ENCODE assay signal across 26 cellular contexts in the genomic region with DNA sequence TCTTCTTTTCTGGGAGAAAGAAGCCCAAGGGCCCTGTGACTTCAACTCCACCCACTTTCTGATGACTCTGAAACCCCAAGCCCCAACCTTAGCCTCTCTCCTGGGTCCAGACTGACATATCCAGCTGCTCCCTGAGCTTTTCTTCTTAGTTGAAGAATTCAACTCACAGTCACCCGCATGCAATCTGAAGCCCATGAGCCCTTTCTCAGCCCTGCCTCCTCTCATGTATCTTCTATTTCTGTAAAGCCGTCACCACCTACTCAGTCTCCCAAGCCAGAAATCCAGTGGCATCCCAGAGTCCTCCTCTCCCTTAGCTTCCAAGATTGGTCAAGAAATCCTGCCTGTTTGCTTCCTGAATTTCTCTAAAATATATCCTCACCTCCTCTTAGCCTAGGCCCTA. TPM values are rescaled to one million over a fixed set of nuclear protein-coding genes. Genes with fewer than 3 reads are reported as not detected.
A peak's percentile ranks its signal among the peaks of the same experiment; 100 is the strongest.
DNase-seq lines count a peak whose midpoint lies in the region; ATAC-seq and TF ChIP-seq lines count a peak whose summit lies in the region.
"Had no signal": no experiment of that assay in that cellular context is flagged by ENCODE, and none has a peak within 500 bp of the region (broad histone marks: within the 10 kb centered on the region; RNA-seq: fewer than 3 reads in every experiment).

No MANE protein-coding gene starts in this region.

- H3K27ac ChIP-seq in CD8-positive, alpha-beta memory T cell (ENCODE audit: low read depth, low read length), result no peak overlapping the region
- H3K27ac ChIP-seq: 22Rv1, epithelial cell of prostate, heart right ventricle, uterus had no signal

- POLR2A ChIA-PET in CD8-positive, alpha-beta memory T cell (lab: Charles Lee), result no interaction called here

- no peaks in the 10 kb centered on the region for H3K27me3 ChIP-seq in CD8-positive, alpha-beta memory T cell (ENCODE audit: insufficient read depth, low read length, poor library complexity, severe bottlenecking)
- H3K27me3 ChIP-seq: dorsolateral prefrontal cortex, uterus had no signal

- H3K9me3 ChIP-seq in CD8-positive, alpha-beta memory T cell (ENCODE audit: low read length), result no peaks in the 10 kb centered on the region
- H3K9me3 ChIP-seq: heart right ventricle, uterus had no signal

- H3K4me1 Mint-ChIP-seq in T-helper 1 cell treated with Interleukin-12 subunit alpha and Interleukin-12 subunit beta and Interleukin-4 antibody, amounts not matched to agents 30 μg/mL and 1 μg/mL, for 36 hours (ENCODE audit: low read depth), result peaks cover 72% of the 10 kb centered on the region
- H3K4me1 Mint-ChIP-seq in CD8-positive, alpha-beta memory T cell, result peaks cover 78 to 93% (median 91%) of the 10 kb centered on the region in 3 donors
- H3K4me1 Mint-ChIP-seq in activated naive CD8-positive, alpha-beta T cell treated with anti-CD3 and anti-CD28 coated beads for 36 hours, result peaks cover 86% of the 10 kb centered on the region
- H3K4me1 Mint-ChIP-seq in natural killer cell treated with Interleukin-12 subunit alpha and Interleukin-12 subunit beta and Interleukin-15 and Interleukin-18, amount 100 ng/mL, for 72 hours (ENCODE audit: low read depth in 2 of 2), result peaks cover 51 to 77% of the 10 kb centered on the region in 2 donors
- H3K4me1 Mint-ChIP-seq in type B pancreatic cell (ENCODE audit: unreplicated experiment), result peaks cover 40% of the 10 kb centered on the region

- DNase-seq in T-helper 1 cell (no peak), SIG-M5 treated with dmso at 0.1 percent for 504 hours (lab: John Stamatoyannopoulos, UW; ENCODE audit: unreplicated experiment) (no peak), NCI-H774 (lab: John Stamatoyannopoulos, UW) (no peak), type B pancreatic cell (ENCODE audit: extremely low spot score, unreplicated experiment) (no peak)
- DNase-seq in CD8-positive, alpha-beta memory T cell, result no peak
- DNase-seq in activated naive CD8-positive, alpha-beta T cell treated with anti-CD3 and anti-CD28 coated beads for 36 hours, result no peak
- no peak for DNase-seq in natural killer cell treated with Interleukin-12 subunit alpha and Interleukin-12 subunit beta and Interleukin-15 and Interleukin-18, amount 100 ng/mL, for 72 hours (ENCODE audit: low spot score)
- DNase-seq: activated CD4-positive, alpha-beta T cell treated with anti-CD3 and anti-CD28 coated beads for 4 hours; AML-193; caudate nucleus; heart right ventricle; left ventricle myocardium superior; midbrain; NCI-H1105; NCI-H2081; NCI-H446; NK-92 treated with Interleukin-12 subunit alpha and Interleukin-12 subunit beta, amount 100 ng/mL, for 24 hours; stimulated activated CD4-positive, alpha-beta T cell treated with anti-CD3 and anti-CD28 coated beads, Interleukin-4, amount 100 ng/mL, for 1 hour; uterus had no signal

- H3K4me3 ChIP-seq in CD8-positive, alpha-beta memory T cell (ENCODE audit: low read length), result no peak overlapping the region
- H3K4me3 ChIP-seq: dorsolateral prefrontal cortex, heart right ventricle, uterus had no signal

- CTCF ChIA-PET in CD8-positive, alpha-beta memory T cell (lab: Charles Lee), result interaction anchor here (0.9 to 1.5 kb wide), 6 partner anchors 12 to 418 kb away, joined by 3 to 4 read pairs (median 4); no protein-coding TSS in a partner anchor

- TF ChIP-seq CTCF in type B pancreatic cell (conservative IDR thresholded peaks at IDR 0.05), result no peak

- peaks cover 84% of the 10 kb centered on the region for H3K36me3 Mint-ChIP-seq in T-helper 1 cell treated with Interleukin-12 subunit alpha and Interleukin-12 subunit beta and Interleukin-4 antibody, amounts not matched to agents 30 μg/mL and 1 μg/mL, for 36 hours (ENCODE audit: low read depth)
- H3K36me3 Mint-ChIP-seq in CD8-positive, alpha-beta memory T cell, result peaks cover 25 to 90% (median 39%) of the 10 kb centered on the region in 3 donors
- H3K36me3 Mint-ChIP-seq in activated naive CD8-positive, alpha-beta T cell treated with anti-CD3 and anti-CD28 coated beads for 36 hours, result peaks cover 83% of the 10 kb centered on the region
- peaks cover 12% of the 10 kb centered on the region for H3K36me3 Mint-ChIP-seq in natural killer cell treated with Interleukin-12 subunit alpha and Interleukin-12 subunit beta and Interleukin-15 and Interleukin-18, amount 100 ng/mL, for 72 hours
- H3K36me3 Mint-ChIP-seq in type B pancreatic cell, result no peaks in the 10 kb centered on the region

- peaks cover 90% of the 10 kb centered on the region for H3K4me1 ChIP-seq in CD8-positive, alpha-beta memory T cell (ENCODE audit: insufficient read depth, low read length)
- H3K4me1 ChIP-seq: uterus had no signal

- H3K9me3 Mint-ChIP-seq in T-helper 1 cell treated with Interleukin-12 subunit alpha and Interleukin-12 subunit beta and Interleukin-4 antibody, amounts not matched to agents 30 μg/mL and 1 μg/mL, for 36 hours, result no peaks in the 10 kb centered on the region
- peaks cover 0 to 1% (median 0%) of the 10 kb centered on the region in 5 donors for H3K9me3 Mint-ChIP-seq in CD8-positive, alpha-beta memory T cell
- no peaks in the 10 kb centered on the region for H3K9me3 Mint-ChIP-seq in activated naive CD8-positive, alpha-beta T cell treated with anti-CD3 and anti-CD28 coated beads for 36 hours
- no peaks in the 10 kb centered on the region for H3K9me3 Mint-ChIP-seq in natural killer cell treated with Interleukin-12 subunit alpha and Interleukin-12 subunit beta and Interleukin-15 and Interleukin-18, amount 100 ng/mL, for 72 hours
- no peaks in the 10 kb centered on the region for H3K9me3 Mint-ChIP-seq in type B pancreatic cell

- peak overlapping the region; percentile 31 for H3K27ac Mint-ChIP-seq in T-helper 1 cell treated with Interleukin-12 subunit alpha and Interleukin-12 subunit beta and Interleukin-4 antibody, amounts not matched to agents 30 μg/mL and 1 μg/mL, for 36 hours
- peak overlapping the region in 7 of 8 donors; percentile 72 to 97 (median 89) for H3K27ac Mint-ChIP-seq in CD8-positive, alpha-beta memory T cell
- peak overlapping the region; percentile 88 for H3K27ac Mint-ChIP-seq in activated naive CD8-positive, alpha-beta T cell treated with anti-CD3 and anti-CD28 coated beads for 36 hours
- H3K27ac Mint-ChIP-seq in natural killer cell treated with Interleukin-12 subunit alpha and Interleukin-12 subunit beta and Interleukin-15 and Interleukin-18, amount 100 ng/mL, for 72 hours, result peak overlapping the region; percentile 38 to 66
- H3K27ac Mint-ChIP-seq in type B pancreatic cell, result no peak overlapping the region

- peak overlapping the region; percentile 2 for H3K4me3 Mint-ChIP-seq in T-helper 1 cell treated with Interleukin-12 subunit alpha and Interleukin-12 subunit beta and Interleukin-4 antibody, amounts not matched to agents 30 μg/mL and 1 μg/mL, for 36 hours
- peak overlapping the region in 6 of 7 donors; percentile 24 to 83 (median 44) for H3K4me3 Mint-ChIP-seq in CD8-positive, alpha-beta memory T cell
- no peak overlapping the region for H3K4me3 Mint-ChIP-seq in activated naive CD8-positive, alpha-beta T cell treated with anti-CD3 and anti-CD28 coated beads for 36 hours
- no peak overlapping the region for H3K4me3 Mint-ChIP-seq in natural killer cell treated with Interleukin-12 subunit alpha and Interleukin-12 subunit beta and Interleukin-15 and Interleukin-18, amount 100 ng/mL, for 72 hours
- no peak overlapping the region for H3K4me3 Mint-ChIP-seq in type B pancreatic cell

- no peaks in the 10 kb centered on the region for H3K27me3 Mint-ChIP-seq in T-helper 1 cell treated with Interleukin-12 subunit alpha and Interleukin-12 subunit beta and Interleukin-4 antibody, amounts not matched to agents 30 μg/mL and 1 μg/mL, for 36 hours (ENCODE audit: low read depth)
- H3K27me3 Mint-ChIP-seq in CD8-positive, alpha-beta memory T cell, result no peaks in the 10 kb centered on the region
- H3K27me3 Mint-ChIP-seq in activated naive CD8-positive, alpha-beta T cell treated with anti-CD3 and anti-CD28 coated beads for 36 hours, result no peaks in the 10 kb centered on the region
- H3K27me3 Mint-ChIP-seq in natural killer cell treated with Interleukin-12 subunit alpha and Interleukin-12 subunit beta and Interleukin-15 and Interleukin-18, amount 100 ng/mL, for 72 hours, result no peaks in the 10 kb centered on the region
- peaks cover 14% of the 10 kb centered on the region for H3K27me3 Mint-ChIP-seq in type B pancreatic cell

- H3K36me3 ChIP-seq in CD8-positive, alpha-beta memory T cell (ENCODE audit: insufficient read depth, low read length), result peaks cover 59% of the 10 kb centered on the region
- H3K36me3 ChIP-seq: heart right ventricle, uterus had no signal

- ATAC-seq in natural killer cell treated with Interleukin-12 subunit alpha and Interleukin-12 subunit beta and Interleukin-15 and Interleukin-18, amount 100 ng/mL, for 72 hours, result no peak
- ATAC-seq: heart right ventricle, left ventricle myocardium superior, Panc1 had no signal

RNA-seq across cellular contexts. Expression of gene TMA7B, which starts 7.1 kb away (rescaled TPM):
- 1 to 10 TPM; 1.4 to 2.0 TPM for total RNA-seq in CD8-positive, alpha-beta memory T cell
- 3.0 TPM for polyA plus RNA-seq in CD8-positive, alpha-beta memory T cell
- 1 to 10 TPM; 1.0 to 1.3 TPM for total RNA-seq in activated naive CD8-positive, alpha-beta T cell treated with anti-CD3 and anti-CD28 coated beads for 36 hours
- total RNA-seq in natural killer cell treated with Interleukin-12 subunit alpha and Interleukin-12 subunit beta and Interleukin-15 and Interleukin-18, amount 100 ng/mL, for 72 hours, result 1 to 10 TPM in 1 of 2 donors, under 1 TPM in 1; 0.86 to 2.8 TPM
- total RNA-seq in type B pancreatic cell (ENCODE audit: low replicate concordance), result not detected in 2 replicates
- total RNA-seq: fibroblast of villous mesenchyme, G401, heart right ventricle, left ventricle myocardium superior, uterus had no signal
- polyA plus RNA-seq: heart right ventricle had no signal

RNA-seq across cellular contexts. Expression of gene FAM83F, which starts 41.7 kb away (rescaled TPM):
- under 1 TPM; 0.33 to 0.51 TPM for total RNA-seq in CD8-positive, alpha-beta memory T cell
- polyA plus RNA-seq in CD8-positive, alpha-beta memory T cell, result 0.01 TPM
- 1 to 10 TPM; 3.4 to 3.6 TPM for total RNA-seq in activated naive CD8-positive, alpha-beta T cell treated with anti-CD3 and anti-CD28 coated beads for 36 hours
- under 1 TPM in 1 of 2 donors, not detected in 1; 0.39 TPM for total RNA-seq in natural killer cell treated with Interleukin-12 subunit alpha and Interleukin-12 subunit beta and Interleukin-15 and Interleukin-18, amount 100 ng/mL, for 72 hours
- 12.4 and 37.5 TPM in 2 replicates for total RNA-seq in type B pancreatic cell (ENCODE audit: low replicate concordance)
- total RNA-seq: fibroblast of villous mesenchyme had no signal

RNA-seq across cellular contexts. Expression of gene GRAP2, which starts 52.2 kb away (rescaled TPM):
- 10 to 100 TPM; 41.8 to 53.2 TPM for total RNA-seq in CD8-positive, alpha-beta memory T cell
- polyA plus RNA-seq in CD8-positive, alpha-beta memory T cell, result 103 TPM
- 10 to 100 TPM; 65.2 to 65.5 TPM for total RNA-seq in activated naive CD8-positive, alpha-beta T cell treated with anti-CD3 and anti-CD28 coated beads for 36 hours
- 10 to 100 TPM; 13.2 to 36.4 TPM for total RNA-seq in natural killer cell treated with Interleukin-12 subunit alpha and Interleukin-12 subunit beta and Interleukin-15 and Interleukin-18, amount 100 ng/mL, for 72 hours
- 0.24 and 0.43 TPM in 2 replicates for total RNA-seq in type B pancreatic cell (ENCODE audit: low replicate concordance)

RNA-seq across cellular contexts. Expression of gene ENTHD1, which starts 59.5 kb away (rescaled TPM):
- total RNA-seq in CD8-positive, alpha-beta memory T cell, result under 1 TPM; 0.16 to 0.35 TPM
- 0.16 TPM for polyA plus RNA-seq in CD8-positive, alpha-beta memory T cell
- under 1 TPM; 0.20 to 0.39 TPM for total RNA-seq in activated naive CD8-positive, alpha-beta T cell treated with anti-CD3 and anti-CD28 coated beads for 36 hours
- total RNA-seq in natural killer cell treated with Interleukin-12 subunit alpha and Interleukin-12 subunit beta and Interleukin-15 and Interleukin-18, amount 100 ng/mL, for 72 hours, result not detected
- not detected in 2 replicates for total RNA-seq in type B pancreatic cell (ENCODE audit: low replicate concordance)
- total RNA-seq: dorsolateral prefrontal cortex, fibroblast of villous mesenchyme, G401, left ventricle myocardium superior had no signal
- polyA plus RNA-seq: heart right ventricle had no signal

Comparison
In these comparisons a context has a peak if more than half of its experiments do, and no peak if none do; other contexts are left out.
1. H3K4me3 Mint-ChIP-seq: peak in T-helper 1 cell treated with Interleukin-12 subunit alpha and Interleukin-12 subunit beta and Interleukin-4 antibody, amounts not matched to agents 30 μg/mL and 1 μg/mL, for 36 hours (single experiment) and CD8-positive, alpha-beta memory T cell (6 of 7); none in activated naive CD8-positive, alpha-beta T cell treated with anti-CD3 and anti-CD28 coated beads for 36 hours (single experiment), natural killer cell treated with Interleukin-12 subunit alpha and Interleukin-12 subunit beta and Interleukin-15 and Interleukin-18, amount 100 ng/mL, for 72 hours (single experiment) and type B pancreatic cell (single experiment).